Comparison of ENCODE assay signal across 9 cellular contexts in the genomic region with DNA sequence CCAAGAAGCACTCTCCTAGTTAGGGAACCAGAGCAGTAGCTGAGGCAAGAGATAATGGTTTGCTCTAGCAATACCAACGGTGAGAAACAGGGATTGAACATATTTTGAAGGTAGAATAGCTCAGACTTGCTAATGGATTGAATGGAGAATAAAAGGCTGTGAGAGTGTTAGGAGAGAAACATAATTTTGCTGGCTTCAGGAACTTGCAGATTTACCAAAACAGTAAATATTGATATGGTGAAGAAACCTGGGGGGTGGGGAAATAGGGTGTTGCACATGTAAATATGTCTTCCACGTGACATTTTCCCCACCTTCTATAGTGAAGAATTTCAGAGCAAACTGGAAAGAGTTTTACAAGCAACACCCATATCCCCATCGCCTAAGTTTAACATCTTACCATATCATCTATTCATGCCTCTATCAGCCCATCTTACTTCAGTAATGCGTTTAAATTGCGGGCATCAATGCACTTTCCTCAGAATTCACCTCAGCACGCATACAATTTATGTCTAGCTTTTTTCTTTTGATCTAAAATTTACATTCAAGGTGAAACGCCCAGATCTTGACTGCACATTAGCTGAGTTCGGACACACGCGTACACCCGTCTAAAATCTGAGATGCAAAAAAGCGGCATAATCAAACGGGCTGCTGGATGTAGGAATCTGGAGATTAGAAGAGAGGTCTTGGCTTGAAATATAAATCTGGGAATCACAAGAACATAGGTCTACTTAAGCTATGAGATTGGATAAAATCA. TPM values are rescaled to one million over a fixed set of nuclear protein-coding genes. Genes with fewer than 3 reads are reported as not detected.
DNase-seq lines count a peak whose midpoint lies in the region; ATAC-seq, FAIRE-seq and TF ChIP-seq lines count a peak whose summit lies in the region.
"Had no signal": no experiment of that assay in that cellular context is flagged by ENCODE, and none has a peak within 500 bp of the region (broad histone marks: within the 10 kb centered on the region; RNA-seq: fewer than 3 reads in every experiment).

No MANE protein-coding gene starts in this region.

- peak overlapping the region; percentile 72 for H3K4me3 ChIP-seq in A549
- peak overlapping the region; percentile 56; the same call in 1 of the 2 replicates for H3K4me3 ChIP-seq in HEK293 (ENCODE audit: low read depth, low read length)
- H3K4me3 ChIP-seq in brain microvascular endothelial cell (ENCODE audit: low read depth, low read length), result peak overlapping the region; percentile 71

- POLR2A ChIA-PET in A549 (lab: Yijun Ruan, JAX), result interaction anchor here (2.0 kb wide), 1 partner anchor 27 kb away, joined by 17 read pairs; a partner anchor contains a TSS
- POLR2A ChIA-PET in HEK293 (lab: Yijun Ruan, JAX), result interaction anchor here (0.6 to 1.4 kb wide), 4 partner anchors 17 to 68 kb away, joined by 3 to 8 read pairs (median 5); a partner anchor contains a TSS

- TF ChIP-seq EP300 in A549 (IDR thresholded peaks at IDR 0.05), result no peak

- in situ Hi-C loops in brain microvascular endothelial cell (cut with HindIII; ENCODE audit: low pct_ligation_motif_present, low sequenced_read_pairs), result no loop called here

- no peaks in the 10 kb centered on the region for H3K27me3 ChIP-seq in brain microvascular endothelial cell (replicated peaks)

- H3K36me3 ChIP-seq in HEK293 (ENCODE audit: control insufficient read depth in 2 of 2, insufficient read depth in 1 of 2, low read length in 2 of 2) (no peaks in the 10 kb centered on the region), brain microvascular endothelial cell (replicated peaks) (no peaks in the 10 kb centered on the region)

- no peak for DNase-seq in A549 (ENCODE audit: low read depth in 1 of 2, low spot score in 1 of 2)
- DNase-seq in brain microvascular endothelial cell, result no peak
- no peak for DNase-seq in mesothelial cell of epicardium (ENCODE audit: low spot score in 2 of 2, unreplicated experiment in 2 of 2)
- DNase-seq in RCC 7860 (ENCODE audit: low spot score), result no peak

- CTCF ChIA-PET in A549 (lab: Yijun Ruan, JAX) (interaction anchor here (0.6 to 0.8 kb wide), 3 partner anchors 10 to 126 kb away, joined by 3 read pairs; no protein-coding TSS in a partner anchor), HEK293 (lab: Yijun Ruan, JAX) (interaction anchor here (0.5 to 1.1 kb wide), 2 partner anchors 28 to 55 kb away, joined by 4 read pairs; no protein-coding TSS in a partner anchor)

- no peaks in the 10 kb centered on the region for H3K9me3 Mint-ChIP-seq in mesothelial cell of epicardium

- H3K4me3 Mint-ChIP-seq in mesothelial cell of epicardium, result peak overlapping the region; percentile 74

- peaks cover 23% of the 10 kb centered on the region for H3K4me1 Mint-ChIP-seq in mesothelial cell of epicardium

- TF ChIP-seq RAD21 in A549 (conservative IDR thresholded peaks at IDR 0.05 in 1 of 2, IDR thresholded peaks at IDR 0.05 in 1 of 2), result no peak

- H3K4me2 ChIP-seq in A549, result peak overlapping the region; percentile 95

- no peaks in the 10 kb centered on the region for H3K36me3 Mint-ChIP-seq in mesothelial cell of epicardium

- no peak for TF ChIP-seq POLR2A in A549 (IDR thresholded peaks at IDR 0.05; ENCODE audit: low read length)

- H3K27me3 Mint-ChIP-seq in mesothelial cell of epicardium (ENCODE audit: low read depth), result no peaks in the 10 kb centered on the region

- WGBS in A549 (ENCODE audit: missing lambda C conversion rate), result 71% methylated on average over 13 of the region's 13 CpGs

- H3K9me3 ChIP-seq in A549 (no peaks in the 10 kb centered on the region), HEK293 (ENCODE audit: control insufficient read depth, insufficient read depth, low read depth, low read length) (no peaks in the 10 kb centered on the region)

- H3K4me1 ChIP-seq in A549 (peaks cover 22% of the 10 kb centered on the region), HEK293 (ENCODE audit: control insufficient read depth, insufficient read depth, low read length) (no peaks in the 10 kb centered on the region)

- peak overlapping the region; percentile 75 for H3K27ac Mint-ChIP-seq in mesothelial cell of epicardium

- FAIRE-seq in A549 (lab: Jason Lieb, UNC) (no peak), RCC 7860 (lab: Jason Lieb, UNC) (no peak)
- FAIRE-seq: endometrium had no signal

- TF ChIP-seq CTCF in A549 (IDR thresholded peaks at IDR 0.05) (no peak), HEK293 (tag by site-specific recombination; IDR thresholded peaks at IDR 0.05) (no peak), brain microvascular endothelial cell (IDR thresholded peaks at IDR 0.05; ENCODE audit: low read depth, low read length, missing control alignments) (no peak), mesothelial cell of epicardium (IDR thresholded peaks at IDR 0.05; ENCODE audit: unreplicated experiment) (no peak)

- no peak for ATAC-seq in A549
- ATAC-seq in HG03196 (IDR thresholded peaks at IDR 0.05; ENCODE audit: unreplicated experiment), result no peak
- no peak for ATAC-seq in HG02885 (IDR thresholded peaks at IDR 0.05; ENCODE audit: poor library complexity, unreplicated experiment)
- ATAC-seq in GM18909 (IDR thresholded peaks at IDR 0.05; ENCODE audit: poor library complexity, unreplicated experiment), result no peak

- H3K27ac ChIP-seq in A549 (peak overlapping the region; percentile 79 to 91), HEK293 (ENCODE audit: extremely low read depth, low read depth, low read length) (no peak overlapping the region), brain microvascular endothelial cell (no peak overlapping the region)

TF ChIP-seq in A549, 52 proteins besides CTCF, POLR2A, EP300 and RAD21:
- no peak for TF ChIP-seq POLR2AphosphoS2 (conservative IDR thresholded peaks at IDR 0.05; ENCODE audit: low read length)
- TF ChIP-seq, protein P1, sequence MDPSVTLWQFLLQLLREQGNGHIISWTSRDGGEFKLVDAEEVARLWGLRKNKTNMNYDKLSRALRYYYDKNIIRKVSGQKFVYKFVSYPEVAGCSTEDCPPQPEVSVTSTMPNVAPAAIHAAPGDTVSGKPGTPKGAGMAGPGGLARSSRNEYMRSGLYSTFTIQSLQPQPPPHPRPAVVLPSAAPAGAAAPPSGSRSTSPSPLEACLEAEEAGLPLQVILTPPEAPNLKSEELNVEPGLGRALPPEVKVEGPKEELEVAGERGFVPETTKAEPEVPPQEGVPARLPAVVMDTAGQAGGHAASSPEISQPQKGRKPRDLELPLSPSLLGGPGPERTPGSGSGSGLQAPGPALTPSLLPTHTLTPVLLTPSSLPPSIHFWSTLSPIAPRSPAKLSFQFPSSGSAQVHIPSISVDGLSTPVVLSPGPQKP (IDR thresholded peaks at IDR 0.05; ENCODE audit: low read depth, low read length), result no peak
- TF ChIP-seq RARB (CRISPR knock-in tag; IDR thresholded peaks at IDR 0.05), result no peak
- TF ChIP-seq, protein P2, sequence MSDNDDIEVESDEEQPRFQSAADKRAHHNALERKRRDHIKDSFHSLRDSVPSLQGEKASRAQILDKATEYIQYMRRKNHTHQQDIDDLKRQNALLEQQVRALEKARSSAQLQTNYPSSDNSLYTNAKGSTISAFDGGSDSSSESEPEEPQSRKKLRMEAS (IDR thresholded peaks at IDR 0.05), result no peak
TF ChIP-seq in A549: peak in this region for 0.

TF ChIP-seq in HEK293, 187 proteins besides CTCF, POLR2A, EP300 and RAD21 (continues in another document):
- no peak for TF ChIP-seq KLF7 (tag by site-specific recombination; IDR thresholded peaks at IDR 0.05; ENCODE audit: borderline replicate concordance)
- TF ChIP-seq REPIN1 (tag by site-specific recombination; IDR thresholded peaks at IDR 0.05; ENCODE audit: low read depth), result no peak
- no peak for TF ChIP-seq ZNF341 (tag by site-specific recombination; IDR thresholded peaks at IDR 0.05; ENCODE audit: low read depth)
- TF ChIP-seq ZNF169 (tag by site-specific recombination; IDR thresholded peaks at IDR 0.05), result no peak
- no peak for TF ChIP-seq ZBTB1 (tag by site-specific recombination; IDR thresholded peaks at IDR 0.05)
- TF ChIP-seq, protein P3, sequence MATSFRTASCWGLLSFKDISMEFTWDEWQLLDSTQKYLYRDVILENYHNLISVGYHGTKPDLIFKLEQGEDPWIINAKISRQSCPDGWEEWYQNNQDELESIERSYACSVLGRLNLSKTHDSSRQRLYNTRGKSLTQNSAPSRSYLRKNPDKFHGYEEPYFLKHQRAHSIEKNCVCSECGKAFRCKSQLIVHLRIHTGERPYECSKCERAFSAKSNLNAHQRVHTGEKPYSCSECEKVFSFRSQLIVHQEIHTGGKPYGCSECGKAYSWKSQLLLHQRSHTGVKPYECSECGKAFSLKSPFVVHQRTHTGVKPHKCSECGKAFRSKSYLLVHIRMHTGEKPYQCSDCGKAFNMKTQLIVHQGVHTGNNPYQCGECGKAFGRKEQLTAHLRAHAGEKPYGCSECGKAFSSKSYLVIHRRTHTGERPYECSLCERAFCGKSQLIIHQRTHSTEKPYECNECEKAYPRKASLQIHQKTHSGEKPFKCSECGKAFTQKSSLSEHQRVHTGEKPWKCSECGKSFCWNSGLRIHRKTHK (tag by site-specific recombination; IDR thresholded peaks at IDR 0.05), result no peak
- no peak for TF ChIP-seq EGR2 (tag by site-specific recombination; IDR thresholded peaks at IDR 0.05; ENCODE audit: low read depth)

RNA-seq across cellular contexts. Expression of a gene that starts 0.9 kb away (rescaled TPM):
- polyA plus RNA-seq in A549 (2011; rRNA removed), result 18.5 and 18.6 TPM in 2 replicates
- polyA plus RNA-seq in A549 (2012; cell fraction: cytosol; rRNA removed), result 2.6 and 3.1 TPM in 2 replicates
- polyA plus RNA-seq in A549 (2012; cell fraction: nucleus; rRNA removed), result 1.2 and 1.9 TPM in 2 replicates
- 7.2 to 8.1 TPM (median 7.4 TPM) in 3 replicates for polyA plus RNA-seq in A549 (2017; fragmentation: RNase III; extraction: RNeasy Plus Mini Kit Qiagen cat#74134 plus additional on column Dnase treatment)
- polyA minus RNA-seq in A549 (2011; rRNA and poly(A)+ RNA removed), result 15.4 and 18.7 TPM in 2 replicates
- 26.1 to 29.2 TPM (median 27.3 TPM) in 3 replicates for total RNA-seq in mesothelial cell of epicardium

RNA-seq across cellular contexts. Expression of a gene that starts 27.3 kb away (rescaled TPM):
- 2,933 and 3,149 TPM in 2 replicates for polyA plus RNA-seq in A549 (2011; rRNA removed)
- 4,919 and 4,999 TPM in 2 replicates for polyA plus RNA-seq in A549 (2012; cell fraction: cytosol; rRNA removed)
- polyA plus RNA-seq in A549 (2012; cell fraction: nucleus; rRNA removed), result 2,649 and 2,666 TPM in 2 replicates
- 2,088 to 2,178 TPM (median 2,158 TPM) in 3 replicates for polyA plus RNA-seq in A549 (2017; fragmentation: RNase III; extraction: RNeasy Plus Mini Kit Qiagen cat#74134 plus additional on column Dnase treatment)
- polyA minus RNA-seq in A549 (2011; rRNA and poly(A)+ RNA removed), result 1,758 and 1,776 TPM in 2 replicates
- 1,989 to 2,052 TPM (median 2,046 TPM) in 3 replicates for total RNA-seq in mesothelial cell of epicardium

RNA-seq across cellular contexts. Expression of a gene that starts 27.4 kb away (rescaled TPM):
- 12.2 and 16.8 TPM in 2 replicates for polyA plus RNA-seq in A549 (2011; rRNA removed)
- 3.3 and 3.7 TPM in 2 replicates for polyA plus RNA-seq in A549 (2012; cell fraction: cytosol; rRNA removed)
- polyA plus RNA-seq in A549 (2012; cell fraction: nucleus; rRNA removed), result 1.6 and 2.7 TPM in 2 replicates
- polyA plus RNA-seq in A549 (2017; fragmentation: RNase III; extraction: RNeasy Plus Mini Kit Qiagen cat#74134 plus additional on column Dnase treatment), result 13.8 to 15.5 TPM (median 14.8 TPM) in 3 replicates
- 4.0 and 4.2 TPM in 2 replicates for polyA minus RNA-seq in A549 (2011; rRNA and poly(A)+ RNA removed)
- total RNA-seq in mesothelial cell of epicardium, result 8.0 to 8.7 TPM (median 8.1 TPM) in 3 replicates

Comparison
In these comparisons a context has a peak if more than half of its experiments do, and no peak if none do; other contexts are left out.
1. H3K27ac ChIP-seq: peak in A549 (2 of 2); none in HEK293 (single experiment) and brain microvascular endothelial cell (single experiment).
2. Peak in every context shown above with its lines, with median percentiles within 50 percentile points of each other: H3K4me3 ChIP-seq.